26 cellular contexts compared by ENCODE assay signal in the genomic region with DNA sequence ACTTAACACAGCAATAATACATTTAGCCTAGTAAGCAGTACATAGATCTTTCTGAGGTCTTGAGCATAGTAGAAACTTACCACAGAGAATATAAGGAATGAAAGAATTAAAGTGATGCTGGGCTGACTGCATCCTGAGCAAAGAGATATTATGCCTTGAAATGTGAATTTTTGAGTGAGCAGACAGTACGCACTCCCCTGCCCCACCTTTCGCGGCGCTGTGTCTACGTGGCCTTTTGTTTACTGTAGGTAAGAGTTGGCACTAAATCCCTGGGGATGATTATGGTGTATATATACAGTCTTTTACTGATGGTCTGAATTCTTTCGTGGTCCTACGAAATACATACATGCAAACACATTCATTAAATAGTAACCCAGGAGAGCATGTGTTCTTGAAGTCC.
"Had no signal": no experiment of that assay in that cellular context is flagged by ENCODE, and none has a peak within 500 bp of the region (broad histone marks: within the 10 kb centered on the region; RNA-seq: fewer than 3 reads in every experiment).

No MANE protein-coding gene starts in this region.

- H3K36me3 Mint-ChIP-seq: activated naive CD4-positive, alpha-beta T cell treated with anti-CD3 and anti-CD28 coated beads, Interleukin-2, amount 10 ng/mL, durations not matched to agents 7 days and 5 days; activated naive CD4-positive, alpha-beta T cell treated with anti-CD3 and anti-CD28 coated beads, Interleukin-2, amount 50 U/mL, for 72 hours; activated naive CD8-positive, alpha-beta T cell treated with anti-CD3 and anti-CD28 coated beads, Interleukin-2, amount 10 ng/mL, durations not matched to agents 7 days and 5 days; brain; WTC11 had no signal

- FAIRE-seq: endometrium, endothelial cell of umbilical vein had no signal

- H3K27ac Mint-ChIP-seq: activated CD4-positive, alpha-beta memory T cell treated with anti-CD3 and anti-CD28 coated beads, Interleukin-2, amount 10 ng/mL, durations not matched to agents 7 days and 5 days; activated CD4-positive, alpha-beta T cell treated with anti-CD3 and anti-CD28 coated beads, Interleukin-2, amount 10 ng/mL, durations not matched to agents 7 days and 5 days; activated naive CD4-positive, alpha-beta T cell treated with anti-CD3 and anti-CD28 coated beads, Interleukin-2, amount 10 ng/mL, durations not matched to agents 7 days and 5 days; activated naive CD4-positive, alpha-beta T cell treated with anti-CD3 and anti-CD28 coated beads, Interleukin-2, amount 50 U/mL, for 72 hours; activated naive CD8-positive, alpha-beta T cell treated with anti-CD3 and anti-CD28 coated beads, Interleukin-2, amount 10 ng/mL, durations not matched to agents 7 days and 5 days; activated T-cell treated with anti-CD3 and anti-CD28 coated beads, Interleukin-2, amount 50 U/mL, for 24 hours; activated T-cell treated with anti-CD3 and anti-CD28 coated beads, Interleukin-2, amount 50 U/mL, for 72 hours; brain; T-helper 2 cell treated with Interferon-gamma antibody and Interleukin-4, amounts not matched to agents 5 μg/mL and 100 μg/mL, for 36 hours; WTC11 had no signal

- H3K4me3 Mint-ChIP-seq: activated CD4-positive, alpha-beta memory T cell treated with anti-CD3 and anti-CD28 coated beads, Interleukin-2, amount 10 ng/mL, durations not matched to agents 7 days and 5 days; activated CD4-positive, alpha-beta T cell treated with anti-CD3 and anti-CD28 coated beads, Interleukin-2, amount 10 ng/mL, durations not matched to agents 7 days and 5 days; activated naive CD4-positive, alpha-beta T cell treated with anti-CD3 and anti-CD28 coated beads, Interleukin-2, amount 10 ng/mL, durations not matched to agents 7 days and 5 days; activated naive CD8-positive, alpha-beta T cell treated with anti-CD3 and anti-CD28 coated beads, Interleukin-2, amount 10 ng/mL, durations not matched to agents 7 days and 5 days; activated T-cell treated with anti-CD3 and anti-CD28 coated beads, Interleukin-2, amount 50 U/mL, for 24 hours; activated T-cell treated with anti-CD3 and anti-CD28 coated beads, Interleukin-2, amount 50 U/mL, for 72 hours; T-helper 2 cell treated with Interferon-gamma antibody and Interleukin-4, amounts not matched to agents 5 μg/mL and 100 μg/mL, for 36 hours; WTC11 had no signal

- H3K9me3 Mint-ChIP-seq: activated CD4-positive, alpha-beta memory T cell treated with anti-CD3 and anti-CD28 coated beads, Interleukin-2, amount 10 ng/mL, durations not matched to agents 7 days and 5 days; activated CD4-positive, alpha-beta T cell treated with anti-CD3 and anti-CD28 coated beads, Interleukin-2, amount 10 ng/mL, durations not matched to agents 7 days and 5 days; activated naive CD4-positive, alpha-beta T cell treated with anti-CD3 and anti-CD28 coated beads, Interleukin-2, amount 10 ng/mL, durations not matched to agents 7 days and 5 days; activated naive CD4-positive, alpha-beta T cell treated with anti-CD3 and anti-CD28 coated beads, Interleukin-2, amount 50 U/mL, for 72 hours; activated naive CD8-positive, alpha-beta T cell treated with anti-CD3 and anti-CD28 coated beads, Interleukin-2, amount 10 ng/mL, durations not matched to agents 7 days and 5 days; activated T-cell treated with anti-CD3 and anti-CD28 coated beads, Interleukin-2, amount 50 U/mL, for 24 hours; activated T-cell treated with anti-CD3 and anti-CD28 coated beads, Interleukin-2, amount 50 U/mL, for 72 hours; brain; T-helper 2 cell treated with Interferon-gamma antibody and Interleukin-4, amounts not matched to agents 5 μg/mL and 100 μg/mL, for 36 hours; WTC11 had no signal

- DNase-seq: activated CD4-positive, alpha-beta memory T cell treated with anti-CD3 and anti-CD28 coated beads, Interleukin-2, amount 10 ng/mL, durations not matched to agents 7 days and 5 days; activated CD4-positive, alpha-beta T cell treated with anti-CD3 and anti-CD28 coated beads for 1 hour; activated CD4-positive, alpha-beta T cell treated with anti-CD3 and anti-CD28 coated beads for 4 hours; activated CD4-positive, alpha-beta T cell treated with anti-CD3 and anti-CD28 coated beads, Interleukin-2, amount 10 ng/mL, durations not matched to agents 7 days and 5 days; activated CD4-positive, alpha-beta T cell treated with anti-CD3 and anti-CD28 coated beads, Interleukin-2, amount 50 U/mL, for 4 hours; activated CD8-positive, alpha-beta memory T cell treated with anti-CD3 and anti-CD28 coated beads, Interleukin-2, amount 50 U/mL, for 48 hours; activated gamma-delta T cell; activated naive CD4-positive, alpha-beta T cell; activated naive CD4-positive, alpha-beta T cell treated with anti-CD3 and anti-CD28 coated beads, Interleukin-2, amount 10 ng/mL, durations not matched to agents 7 days and 5 days; activated naive CD8-positive, alpha-beta T cell treated with anti-CD3 and anti-CD28 coated beads, Interleukin-2, amount 10 ng/mL, durations not matched to agents 7 days and 5 days; activated T-cell treated with anti-CD3 and anti-CD28 coated beads for 4 hours; activated T-cell treated with anti-CD3 and anti-CD28 coated beads, Interleukin-2, amount 50 U/mL, for 24 hours; activated T-cell treated with anti-CD3 and anti-CD28 coated beads, Interleukin-2, amount 50 U/mL, for 72 hours; central memory CD4-positive, alpha-beta T cell; cerebellar nuclear complex; colonic mucosa; effector CD8-positive, alpha-beta T cell; esophagus squamous epithelium; foreskin melanocyte; hypothalamus had no signal
